ENCODE assay signal across 15 cellular contexts in the genomic region with DNA sequence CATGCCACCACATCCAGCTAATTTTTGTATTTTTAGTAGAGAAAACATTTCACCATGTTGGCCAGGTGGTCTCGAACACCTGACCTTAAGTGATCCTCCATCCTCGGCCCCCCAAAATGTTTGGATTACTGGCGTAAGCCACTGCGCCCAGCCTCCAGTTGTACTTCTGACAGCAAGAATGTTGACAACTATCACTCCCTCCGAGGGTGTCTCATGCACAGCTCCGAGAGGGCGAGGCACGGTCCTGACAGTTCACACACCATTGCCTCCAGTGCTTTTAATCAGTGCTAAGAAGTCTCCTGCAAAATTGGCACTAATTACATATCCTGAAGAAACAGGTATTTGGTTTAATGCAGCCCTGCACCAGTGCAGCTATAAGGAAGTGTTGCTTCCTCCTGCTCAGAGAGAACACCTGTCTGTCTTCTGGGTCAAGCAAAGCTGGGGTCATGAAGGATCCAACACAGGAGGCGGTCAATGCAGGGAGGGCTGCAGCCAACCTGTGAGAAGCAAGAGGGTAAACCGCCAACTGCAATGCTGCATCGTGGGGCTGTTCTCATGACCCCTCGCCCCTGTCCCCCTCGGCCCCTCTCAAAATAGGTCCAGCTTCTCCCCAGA.
A peak's percentile ranks its signal among the peaks of the same experiment; 100 is the strongest.
DNase-seq lines count a peak whose midpoint lies in the region; ATAC-seq and TF ChIP-seq lines count a peak whose summit lies in the region.
"Had no signal": no experiment of that assay in that cellular context is flagged by ENCODE, and none has a peak within 500 bp of the region (broad histone marks: within the 10 kb centered on the region; RNA-seq: fewer than 3 reads in every experiment).

No MANE protein-coding gene starts in this region.

- no TSS peak for BruUV-seq in PC-3 (replicated peaks; lab: Mats Ljungman, UMichigan)

- H3K4me2 ChIP-seq in PC-3 (ENCODE audit: low read length) = no peak overlapping the region

- POLR2A ChIA-PET in PC-3 (lab: Charles Lee; ENCODE audit: unreplicated experiment) = no interaction called here

- H3K36me3 ChIP-seq in PC-3 (ENCODE audit: low read depth, low read length) (no peaks in the 10 kb centered on the region), lung (ENCODE audit: control insufficient read depth in 2 of 2, insufficient read depth in 2 of 2, low read length in 2 of 2) (no peaks in the 10 kb centered on the region)

- H3F3A ChIP-seq in PC-3 (ENCODE audit: low read length, unreplicated experiment) = peaks cover 4% of the 10 kb centered on the region

- H3K27me3 ChIP-seq in PC-3 (ENCODE audit: low read length) (no peaks in the 10 kb centered on the region), lung (ENCODE audit: control insufficient read depth, insufficient read depth) (no peaks in the 10 kb centered on the region)

- no peak for TF ChIP-seq CTCF in PC-3 (conservative IDR thresholded peaks at IDR 0.05; ENCODE audit: low read depth, low read length)
- TF ChIP-seq CTCF in lung (IDR thresholded peaks at IDR 0.05; ENCODE audit: control extremely low read depth, extremely low read depth) = no peak

- no peaks in the 10 kb centered on the region for H3K9me2 ChIP-seq in PC-3 (replicated peaks; ENCODE audit: low read length)

- peak overlapping the region; percentile 82 for H3K27ac ChIP-seq in PC-3 (ENCODE audit: low read length)
- no peak overlapping the region for H3K27ac ChIP-seq in lung (ENCODE audit: low read depth in 1 of 2, low read length in 1 of 2)

- ATAC-seq in GM19351 (IDR thresholded peaks at IDR 0.05; ENCODE audit: unreplicated experiment) (peak; percentile 10), HG02885 (IDR thresholded peaks at IDR 0.05; ENCODE audit: poor library complexity, unreplicated experiment) (peak; percentile 22), PC-3 (no peak), lung (ENCODE audit: insufficient read depth, low FRiP score) (no peak), HG02571 (IDR thresholded peaks at IDR 0.05; ENCODE audit: unreplicated experiment) (no peak)
- ATAC-seq: GM23338 had no signal

- no peaks in the 10 kb centered on the region for H3K79me2 ChIP-seq in PC-3 (ENCODE audit: low read length)

- DNase-seq in PC-3 (no peak), lung (ENCODE audit: low spot score) (peak; percentile 18), RPMI8226 (no peak), DMS153 (lab: John Stamatoyannopoulos, UW) (no peak), dedifferentiated amniotic fluid mesenchymal stem cell (ENCODE audit: extremely low spot score) (no peak)
- DNase-seq: ACHN; C1 segment of cervical spinal cord; CD4-positive, alpha-beta memory T cell; H7; IMR-90; KBM-7 had no signal

- CTCF ChIA-PET in PC-3 (lab: Charles Lee) = no interaction called here

- H4K20me1 ChIP-seq in PC-3 (ENCODE audit: low read length) = no peaks in the 10 kb centered on the region

- H2AFZ ChIP-seq in PC-3 (ENCODE audit: low read length) = no peak overlapping the region

- 91 to 92% methylated on average over 13 of the region's 13 CpGs for WGBS in lung, 2 donors

- peaks cover 50% of the 10 kb centered on the region for H3K4me1 ChIP-seq in PC-3 (ENCODE audit: insufficient read depth, low read length)
- H3K4me1 ChIP-seq in lung (ENCODE audit: control insufficient read depth in 2 of 2, insufficient read depth in 2 of 2, low read length in 2 of 2) = no peaks in the 10 kb centered on the region

- no peaks in the 10 kb centered on the region for H3K9me3 ChIP-seq in PC-3 (ENCODE audit: low read length)
- H3K9me3 ChIP-seq in lung (ENCODE audit: control insufficient read depth in 2 of 2, insufficient read depth in 1 of 2, low read length in 1 of 2) = peaks cover 0 to 1% of the 10 kb centered on the region in 2 donors

- intact Hi-C loops in PC-3 (cut with micrococcal nuclease) = no loop called here

- no peak overlapping the region for H3K4me3 ChIP-seq in PC-3 (ENCODE audit: low read length)
- no peak overlapping the region for H3K4me3 ChIP-seq in lung
- H3K4me3 ChIP-seq: GM23338 had no signal

- no peak overlapping the region for H3K9ac ChIP-seq in PC-3 (ENCODE audit: low read length)

Comparison
In these comparisons a context has a peak if more than half of its experiments do, and no peak if none do; other contexts are left out.
1. ATAC-seq: peak in GM19351 (single experiment) and HG02885 (single experiment); none in PC-3 (single experiment), lung (single experiment) and HG02571 (single experiment).